In the genomic region with DNA sequence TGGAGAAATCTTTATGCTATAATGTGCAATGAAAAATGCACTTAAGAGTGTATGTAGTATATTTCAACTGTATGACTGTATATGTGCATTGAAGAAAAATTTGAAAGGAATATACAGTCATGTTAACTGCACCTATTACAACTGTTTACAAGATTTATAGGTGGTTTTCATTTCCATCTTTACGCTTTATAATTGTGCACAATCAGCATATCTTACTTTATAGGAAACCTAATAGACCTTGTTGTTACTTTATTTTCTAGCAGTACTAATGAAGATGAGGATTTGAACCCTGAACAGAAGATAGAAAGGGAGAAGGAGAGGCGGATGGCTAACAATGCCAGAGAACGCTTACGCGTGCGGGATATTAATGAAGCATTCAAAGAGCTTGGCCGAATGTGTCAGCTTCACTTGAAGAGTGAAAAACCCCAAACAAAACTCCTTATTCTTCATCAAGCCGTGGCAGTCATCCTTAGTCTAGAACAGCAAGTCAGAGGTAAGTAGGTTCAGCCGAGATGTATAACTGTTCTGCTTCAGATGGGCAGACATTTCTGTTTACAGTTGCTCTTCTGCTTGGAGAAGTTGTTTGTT, we compare ENCODE assay signal across 19 cellular contexts.
"Had no signal": no experiment of that assay in that cellular context is flagged by ENCODE, and none has a peak within 500 bp of the region (broad histone marks: within the 10 kb centered on the region; RNA-seq: fewer than 3 reads in every experiment).

No MANE protein-coding gene starts in this region.

- H3K4me1 ChIP-seq: lower lobe of right lung, stomach, testis had no signal

- H3K27ac Mint-ChIP-seq: activated T-helper 1 cell treated with anti-CD3 and anti-CD28 coated beads, Interleukin-12 subunit alpha, Interleukin-12 subunit beta, Interleukin-2, Interleukin-4 antibody, amounts not matched to agents 30 ng/mL and 10 ng/mL and 1 ng/mL, durations not matched to agents 14 hours and 24 hours and 36 hours; progenitor cell of endocrine pancreas; type B pancreatic cell had no signal

- H3K27me3 Mint-ChIP-seq: activated naive CD8-positive, alpha-beta T cell; progenitor cell of endocrine pancreas; type B pancreatic cell had no signal

- H3K27me3 ChIP-seq: stomach, testis had no signal

- H3K4me3 ChIP-seq: lower lobe of right lung, skin epidermis, stomach, testis had no signal

- FAIRE-seq: colon had no signal

- H3K9me3 ChIP-seq: lower lobe of right lung, stomach, testis had no signal

- DNase-seq: activated CD4-positive, alpha-beta T cell treated with anti-CD3 and anti-CD28 coated beads, Interleukin-2, amount 50 U/mL, for 4 hours; erythroblast; foreskin melanocyte; islet precursor cell; lower lobe of right lung; right cardiac atrium; stimulated activated CD4-positive, alpha-beta T cell treated with anti-CD3 and anti-CD28 coated beads, Interleukin-15, amount 100 ng/mL, for 24 hours; stimulated activated CD4-positive, alpha-beta T cell treated with anti-CD3 and anti-CD28 coated beads, Interleukin-4, amount 100 ng/mL, for 1 hour; stomach; T-helper 2 cell; testis; WERI-Rb-1 had no signal

- ATAC-seq: lower lobe of right lung, right cardiac atrium had no signal

- H3K4me3 Mint-ChIP-seq: activated naive CD8-positive, alpha-beta T cell; activated T-helper 1 cell treated with anti-CD3 and anti-CD28 coated beads, Interleukin-12 subunit alpha, Interleukin-12 subunit beta, Interleukin-2, Interleukin-4 antibody, amounts not matched to agents 30 ng/mL and 10 ng/mL and 1 ng/mL, durations not matched to agents 14 hours and 24 hours and 36 hours; neural crest cell; type B pancreatic cell had no signal

- H3K9me3 Mint-ChIP-seq: activated T-helper 1 cell treated with anti-CD3 and anti-CD28 coated beads, Interleukin-12 subunit alpha, Interleukin-12 subunit beta, Interleukin-2, Interleukin-4 antibody, amounts not matched to agents 30 ng/mL and 10 ng/mL and 1 ng/mL, durations not matched to agents 14 hours and 24 hours and 36 hours; type B pancreatic cell had no signal

- H3K27ac ChIP-seq: lower lobe of right lung, skin epidermis, stomach, testis, WERI-Rb-1 had no signal
